In the genomic region with DNA sequence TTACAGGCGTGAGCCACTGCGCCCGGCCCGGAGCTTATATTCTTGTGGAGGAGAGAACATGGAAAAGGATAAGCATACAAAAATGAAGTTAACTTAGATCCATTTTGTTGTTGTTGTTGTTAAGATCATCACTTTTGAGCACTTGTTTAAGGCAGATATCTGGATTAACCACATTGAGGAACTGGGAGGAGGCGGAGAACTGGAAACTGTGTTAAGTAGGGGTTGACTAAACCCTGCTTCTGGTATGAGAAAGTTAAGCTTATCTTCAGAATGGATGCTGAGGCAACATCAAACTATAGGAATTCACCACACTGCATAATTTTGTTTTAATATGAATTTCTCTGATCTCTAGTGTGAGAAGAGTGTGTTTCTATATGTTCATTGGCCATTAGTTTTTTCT, we compare ENCODE assay signal across 26 cellular contexts.
"Had no signal": no experiment of that assay in that cellular context is flagged by ENCODE, and none has a peak within 500 bp of the region (broad histone marks: within the 10 kb centered on the region; RNA-seq: fewer than 3 reads in every experiment).

No MANE protein-coding gene starts in this region.

- H3K27me3 ChIP-seq: adrenal gland, breast epithelium had no signal

- H3K4me1 ChIP-seq: adrenal gland had no signal

- H3K9me3 ChIP-seq: adrenal gland, breast epithelium had no signal

- H3K27ac ChIP-seq: adrenal gland, breast epithelium, PC-9, SK-N-MC, VCaP had no signal

- H3K36me3 ChIP-seq: adrenal gland, breast epithelium had no signal

- DNase-seq: activated CD4-positive, alpha-beta T cell treated with anti-CD3 and anti-CD28 coated beads for 48 hours; activated CD4-positive, alpha-beta T cell treated with anti-CD3 and anti-CD28 coated beads, Interleukin-2, amount 50 U/mL, for 4 hours; activated CD8-positive, alpha-beta memory T cell treated with anti-CD3 and anti-CD28 coated beads, Interleukin-2, amount 50 U/mL, for 48 hours; activated CD8-positive, alpha-beta T cell treated with anti-CD3 and anti-CD28 coated beads, Interleukin-2, amount 10 ng/mL, durations not matched to agents 7 days and 5 days; activated naive CD4-positive, alpha-beta T cell treated with anti-CD3 and anti-CD28 coated beads, Interleukin-2, amount 50 U/mL, for 16 hours; activated naive CD8-positive, alpha-beta T cell treated with anti-CD3 and anti-CD28 coated beads, Interleukin-2, amount 10 ng/mL, durations not matched to agents 7 days and 5 days; activated T-cell treated with anti-CD3 and anti-CD28 coated beads, Interleukin-2, amount 50 U/mL, for 1 hour; adrenal gland; anterior cingulate cortex; caudate nucleus; Karpas-422; MM.1S; NCI-H1105 treated with DMSO at 0.1 percent for 48 hours; NCI-H1436 treated with DMSO at 0.1 percent for 48 hours; NCI-H187; NCI-H2081 treated with DMSO at 0.1 percent for 48 hours; NCI-H446; NCI-H524; PC-9; T-cell; T-helper 2 cell; T1000 had no signal

- ATAC-seq: activated CD8-positive, alpha-beta T cell treated with anti-CD3 and anti-CD28 coated beads, Interleukin-2, amount 10 ng/mL, durations not matched to agents 7 days and 5 days; Right ventricle myocardium inferior; T-cell had no signal

- H3K4me3 ChIP-seq: adrenal gland, breast epithelium, PC-9, SK-N-MC had no signal
